In the genomic region with DNA sequence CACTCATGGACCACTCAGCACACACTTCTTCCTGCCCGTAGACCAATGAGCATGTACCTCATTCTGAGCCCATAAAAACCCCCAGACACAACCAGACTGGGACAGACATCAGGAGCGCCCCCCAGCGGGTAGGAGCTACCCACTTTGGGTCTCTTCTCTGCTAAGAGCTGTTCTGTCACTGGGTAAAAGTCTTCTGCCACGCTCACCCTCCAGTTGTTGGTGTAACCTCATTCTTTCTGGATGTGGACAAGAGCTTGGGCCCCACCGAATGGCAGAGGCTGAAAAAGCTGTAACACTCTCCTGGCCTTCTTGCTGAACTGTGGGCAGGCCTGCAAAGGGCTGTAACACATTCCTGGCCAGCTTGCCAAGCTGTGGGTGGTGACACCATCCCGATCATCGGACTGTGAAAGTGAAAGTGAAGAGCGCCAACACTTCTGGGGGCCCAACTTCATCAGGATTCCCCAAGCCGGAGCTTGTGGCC, we compare ENCODE assay signal across 15 cellular contexts.
DNase-seq lines count a peak whose midpoint lies in the region; ATAC-seq, FAIRE-seq and TF ChIP-seq lines count a peak whose summit lies in the region.
"Had no signal": no experiment of that assay in that cellular context is flagged by ENCODE, and none has a peak within 500 bp of the region (broad histone marks: within the 10 kb centered on the region; RNA-seq: fewer than 3 reads in every experiment).

No MANE protein-coding gene starts in this region.

- H3K4me3 ChIP-seq in testis: no peak overlapping the region

- no peak for TF ChIP-seq POLR2A in testis (IDR thresholded peaks at IDR 0.05)

- POLR2A ChIA-PET in activated CD4-positive, alpha-beta T cell treated with anti-CD3 and anti-CD28 coated beads for 36 hours (lab: Charles Lee): no interaction called here

- no peak overlapping the region for H3K27ac Mint-ChIP-seq in activated CD4-positive, alpha-beta T cell treated with anti-CD3 and anti-CD28 coated beads for 36 hours
- H3K27ac Mint-ChIP-seq: activated CD8-positive, alpha-beta T cell treated with anti-CD3 and anti-CD28 coated beads for 36 hours; activated naive CD4-positive, alpha-beta T cell treated with anti-CD3 and anti-CD28 coated beads, Interleukin-2, amount 10 ng/mL, durations not matched to agents 7 days and 5 days; stimulated activated effector memory CD8-positive, alpha-beta T cell treated with anti-CD3 and anti-CD28 coated beads, Interleukin-12 subunit alpha, Interleukin-12 subunit beta, amount 100 ng/mL, for 72 hours had no signal

- H3K27me3 Mint-ChIP-seq in activated CD4-positive, alpha-beta T cell treated with anti-CD3 and anti-CD28 coated beads for 36 hours: no peaks in the 10 kb centered on the region
- H3K27me3 Mint-ChIP-seq: activated CD8-positive, alpha-beta T cell treated with anti-CD3 and anti-CD28 coated beads for 36 hours; activated naive CD4-positive, alpha-beta T cell treated with anti-CD3 and anti-CD28 coated beads, Interleukin-2, amount 10 ng/mL, durations not matched to agents 7 days and 5 days had no signal

- H3K27me3 ChIP-seq in testis: no peaks in the 10 kb centered on the region

- 50 to 82% methylated on average over 6 to 9 of the region's 9 CpGs for WGBS in testis, 2 donors

- H3K4me1 Mint-ChIP-seq in activated CD4-positive, alpha-beta T cell treated with anti-CD3 and anti-CD28 coated beads for 36 hours: no peaks in the 10 kb centered on the region
- H3K4me1 Mint-ChIP-seq: activated naive CD4-positive, alpha-beta T cell treated with anti-CD3 and anti-CD28 coated beads, Interleukin-2, amount 10 ng/mL, durations not matched to agents 7 days and 5 days; neural crest cell; stimulated activated effector memory CD8-positive, alpha-beta T cell treated with anti-CD3 and anti-CD28 coated beads, Interleukin-12 subunit alpha, Interleukin-12 subunit beta, amount 100 ng/mL, for 72 hours had no signal

- no peaks in the 10 kb centered on the region for H3K9me3 ChIP-seq in testis

- no peak overlapping the region for H3K4me3 Mint-ChIP-seq in activated CD4-positive, alpha-beta T cell treated with anti-CD3 and anti-CD28 coated beads for 36 hours
- H3K4me3 Mint-ChIP-seq: activated CD8-positive, alpha-beta T cell treated with anti-CD3 and anti-CD28 coated beads for 36 hours; activated naive CD4-positive, alpha-beta T cell treated with anti-CD3 and anti-CD28 coated beads, Interleukin-2, amount 10 ng/mL, durations not matched to agents 7 days and 5 days; neural crest cell; stimulated activated effector memory CD8-positive, alpha-beta T cell treated with anti-CD3 and anti-CD28 coated beads, Interleukin-12 subunit alpha, Interleukin-12 subunit beta, amount 100 ng/mL, for 72 hours had no signal

- ATAC-seq in Right ventricle myocardium inferior: peak; percentile 86
- no peak for ATAC-seq in activated CD4-positive, alpha-beta T cell treated with anti-CD3 and anti-CD28 coated beads for 36 hours
- ATAC-seq: activated CD8-positive, alpha-beta T cell treated with anti-CD3 and anti-CD28 coated beads for 36 hours; stimulated activated effector memory CD8-positive, alpha-beta T cell treated with anti-CD3 and anti-CD28 coated beads, Interleukin-12 subunit alpha, Interleukin-12 subunit beta, amount 100 ng/mL, for 72 hours had no signal

- CTCF ChIA-PET in activated CD4-positive, alpha-beta T cell treated with anti-CD3 and anti-CD28 coated beads for 36 hours (lab: Charles Lee): no interaction called here

- intact Hi-C loops in Right ventricle myocardium inferior (cut with DNase I) (loop anchor here (10.0 kb wide), 1 partner anchor 273 kb away; no protein-coding TSS in a partner anchor), testis (cut with DNase I; ENCODE audit: low total_unique reads) (no loop called here)
- intact Hi-C loops in activated CD4-positive, alpha-beta T cell treated with anti-CD3 and anti-CD28 coated beads for 36 hours (cut with DNase I, micrococcal nuclease): no loop called here

- H3K36me3 Mint-ChIP-seq in activated CD4-positive, alpha-beta T cell treated with anti-CD3 and anti-CD28 coated beads for 36 hours (ENCODE audit: low read depth): no peaks in the 10 kb centered on the region
- H3K36me3 Mint-ChIP-seq: activated naive CD4-positive, alpha-beta T cell treated with anti-CD3 and anti-CD28 coated beads, Interleukin-2, amount 10 ng/mL, durations not matched to agents 7 days and 5 days; stimulated activated effector memory CD8-positive, alpha-beta T cell treated with anti-CD3 and anti-CD28 coated beads, Interleukin-12 subunit alpha, Interleukin-12 subunit beta, amount 100 ng/mL, for 72 hours had no signal

- FAIRE-seq in RCC 7860 (lab: Jason Lieb, UNC) (no peak), frontal cortex (lab: Jason Lieb, UNC) (no peak)
- FAIRE-seq: colon had no signal

- H3K9me3 Mint-ChIP-seq in activated CD4-positive, alpha-beta T cell treated with anti-CD3 and anti-CD28 coated beads for 36 hours (ENCODE audit: low read depth): peaks cover 4% of the 10 kb centered on the region
- H3K9me3 Mint-ChIP-seq: neural crest cell had no signal

- peak; percentile 31 for DNase-seq in DMS153 treated with DMSO at 0.1 percent for 48 hours (lab: John Stamatoyannopoulos, UW; ENCODE audit: unreplicated experiment)
- no peak for DNase-seq in DMS153 (lab: John Stamatoyannopoulos, UW)
- peak; percentile 20 for DNase-seq in RCC 7860 (ENCODE audit: low spot score)
- peak; percentile 43 for DNase-seq in Right ventricle myocardium inferior (ENCODE audit: missing footprints)
- DNase-seq in testis: peak; percentile 26
- no peak for DNase-seq in activated CD4-positive, alpha-beta T cell treated with anti-CD3 and anti-CD28 coated beads for 36 hours
- DNase-seq in GOT3 (lab: John Stamatoyannopoulos, UW): no peak
- DNase-seq in frontal cortex (ENCODE audit: low spot score in 2 of 2): no peak
- DNase-seq: activated CD8-positive, alpha-beta T cell treated with anti-CD3 and anti-CD28 coated beads for 36 hours; activated naive CD4-positive, alpha-beta T cell treated with anti-CD3 and anti-CD28 coated beads, Interleukin-2, amount 10 ng/mL, durations not matched to agents 7 days and 5 days; kidney glomerular epithelial cell had no signal

- no peak for TF ChIP-seq CTCF in testis (IDR thresholded peaks at IDR 0.05)

- no peak overlapping the region for H3K27ac ChIP-seq in testis
- H3K27ac ChIP-seq: 22Rv1 had no signal

- no peaks in the 10 kb centered on the region for H3K4me1 ChIP-seq in testis

- no peaks in the 10 kb centered on the region for H3K36me3 ChIP-seq in testis (ENCODE audit: low read depth, missing control alignments)

Comparison
In these comparisons a context has a peak if more than half of its experiments do, and no peak if none do; other contexts are left out.
1. DNase-seq: peak in DMS153 treated with DMSO at 0.1 percent for 48 hours (single experiment), RCC 7860 (single experiment), Right ventricle myocardium inferior (single experiment) and testis (single experiment); none in DMS153 (single experiment), activated CD4-positive, alpha-beta T cell treated with anti-CD3 and anti-CD28 coated beads for 36 hours (single experiment), GOT3 (single experiment) and frontal cortex (0 of 2).